33 cellular contexts compared by ENCODE assay signal in genomic region chr13:48849515-48849914, GRCh38.
"Had no signal": no experiment of that assay in that cellular context is flagged by ENCODE, and none has a peak within 500 bp of the region (broad histone marks: within the 10 kb centered on the region; RNA-seq: fewer than 3 reads in every experiment).

No MANE protein-coding gene starts in this region.

- ATAC-seq: activated naive CD8-positive, alpha-beta T cell treated with anti-CD3 and anti-CD28 coated beads, Interleukin-2, amount 50 U/mL, for 24 hours; activated T-cell treated with anti-CD3 and anti-CD28 coated beads, Interleukin-2, amount 50 U/mL, for 4 hours; activated T-helper 17 cell treated with anti-CD3 and anti-CD28 coated beads, Interleukin-2, amount 50 U/mL, for 72 hours; left colon; naive thymus-derived CD4-positive, alpha-beta T cell; pancreas; sciatic nerve; stimulated activated naive CD8-positive, alpha-beta T cell treated with anti-CD3 and anti-CD28 coated beads, Interleukin-15, Interleukin-2, amounts not matched to agents 100 U/mL and 50 U/mL, for 24 hours had no signal

- H3K4me1 ChIP-seq: colonic mucosa, pancreas, prostate gland had no signal

- DNase-seq: activated CD4-positive, alpha-beta memory T cell treated with anti-CD3 and anti-CD28 coated beads, Interleukin-2, amount 10 ng/mL, durations not matched to agents 7 days and 5 days; activated CD4-positive, alpha-beta T cell treated with anti-CD3 and anti-CD28 coated beads, Interleukin-2, amount 10 ng/mL, durations not matched to agents 7 days and 5 days; activated CD4-positive, CD25-positive, alpha-beta regulatory T cell treated with anti-CD3 and anti-CD28 coated beads, Interleukin-2, amount 50 U/mL, for 72 hours; activated CD8-positive, alpha-beta memory T cell treated with anti-CD3 and anti-CD28 coated beads, Interleukin-2, amount 50 U/mL, for 48 hours; activated naive CD8-positive, alpha-beta T cell treated with anti-CD3 and anti-CD28 coated beads, Interleukin-2, amount 50 U/mL, for 24 hours; activated T-cell treated with anti-CD3 and anti-CD28 coated beads, Interleukin-2, amount 50 U/mL, for 4 hours; amygdala; colonic mucosa; effector CD8-positive, alpha-beta T cell; kidney; left colon; mammary epithelial cell; naive thymus-derived CD4-positive, alpha-beta T cell; pancreas; retina; stimulated activated CD4-positive, alpha-beta T cell treated with anti-CD3 and anti-CD28 coated beads, Interleukin-12 subunit alpha, Interleukin-12 subunit beta, amount 100 ng/mL, for 4 hours; stimulated activated CD4-positive, alpha-beta T cell treated with anti-CD3 and anti-CD28 coated beads, Interleukin-4, amount 100 ng/mL, for 1 hour; stimulated activated naive CD8-positive, alpha-beta T cell treated with anti-CD3 and anti-CD28 coated beads, Interleukin-15, Interleukin-2, amounts not matched to agents 100 U/mL and 50 U/mL, for 24 hours; T-helper 1 cell; trophoblast cell; WERI-Rb-1 had no signal

- H2AFZ ChIP-seq: hepatocyte had no signal

- H3K79me2 ChIP-seq: hepatocyte had no signal

- FAIRE-seq: bronchial epithelial cell, endometrium, frontal cortex, kidney, pancreas, TTC549, urothelium cell line had no signal

- H3K27ac ChIP-seq: colonic mucosa, epithelial cell of prostate, hepatocyte, pancreas, prostate gland, skin epidermis, thoracic aorta, WERI-Rb-1 had no signal

- H3K4me3 ChIP-seq: colonic mucosa, hepatocyte, pancreas, prostate gland, skin epidermis, thoracic aorta had no signal

- H3K27me3 ChIP-seq: colonic mucosa, pancreas had no signal

- H3K36me3 ChIP-seq: colonic mucosa, pancreas, prostate gland, thoracic aorta, WERI-Rb-1 had no signal

- H3K4me2 ChIP-seq: hepatocyte had no signal

- H3K9me3 ChIP-seq: colonic mucosa, pancreas, prostate gland, thoracic aorta had no signal
